10 cellular contexts compared by ENCODE assay signal in genomic region chr4:22514001-22514400, GRCh38. TPM values are rescaled to one million over a fixed set of nuclear protein-coding genes. Genes with fewer than 3 reads are reported as not detected.
A peak's percentile ranks its signal among the peaks of the same experiment; 100 is the strongest.
DNase-seq lines count a peak whose midpoint lies in the region; ATAC-seq, FAIRE-seq and TF ChIP-seq lines count a peak whose summit lies in the region.
"Had no signal": no experiment of that assay in that cellular context is flagged by ENCODE, and none has a peak within 500 bp of the region (broad histone marks: within the 10 kb centered on the region; RNA-seq: fewer than 3 reads in every experiment).

No MANE protein-coding gene starts in this region.

- H3K4me1 ChIP-seq in astrocyte (ENCODE audit: insufficient read depth, low read length), result peaks cover 11% of the 10 kb centered on the region
- peaks cover 8 to 9% of the 10 kb centered on the region in 2 donors for H3K4me1 ChIP-seq in kidney (ENCODE audit: control insufficient read depth in 1 of 2, insufficient read depth in 1 of 2, low read depth in 1 of 2, low read length in 2 of 2)
- peaks cover 7% of the 10 kb centered on the region for H3K4me1 ChIP-seq in upper lobe of right lung

- no peak for DNase-seq in stimulated activated naive CD8-positive, alpha-beta T cell treated with anti-CD3 and anti-CD28 coated beads, Interleukin-15, Interleukin-2, amounts not matched to agents 100 U/mL and 50 U/mL, for 24 hours
- peak; percentile 86 for DNase-seq in astrocyte (ENCODE audit: low read depth)
- DNase-seq in kidney, result no peak
- DNase-seq in upper lobe of right lung, result no peak
- no peak for DNase-seq in germinal center (ENCODE audit: low spot score)
- no peak for DNase-seq in NCI-H2107 treated with DMSO at 0.1 percent for 48 hours (lab: John Stamatoyannopoulos, UW; ENCODE audit: unreplicated experiment)
- DNase-seq: T-helper 1 cell had no signal

- peaks cover 38% of the 10 kb centered on the region for H4K20me1 ChIP-seq in astrocyte (ENCODE audit: insufficient read depth, low read length)

- intact Hi-C loops in kidney (cut with DNase I) (no loop called here), upper lobe of right lung (cut with DNase I) (no loop called here)

- H2AFZ ChIP-seq in astrocyte (ENCODE audit: low read depth, low read length), result no peak overlapping the region

- H3K9me3 ChIP-seq in astrocyte (ENCODE audit: insufficient read depth, low read depth, low read length) (no peaks in the 10 kb centered on the region), kidney (ENCODE audit: control insufficient read depth in 1 of 2, low read length in 2 of 2) (no peaks in the 10 kb centered on the region), upper lobe of right lung (no peaks in the 10 kb centered on the region)

- no peak for TF ChIP-seq CTCF in astrocyte (IDR thresholded peaks at IDR 0.05; ENCODE audit: insufficient read depth, low read depth, low read length)
- TF ChIP-seq CTCF in kidney (IDR thresholded peaks at IDR 0.05; ENCODE audit: borderline replicate concordance, extremely low read depth, insufficient read depth), result no peak
- TF ChIP-seq CTCF in upper lobe of right lung (IDR thresholded peaks at IDR 0.05), result no peak

- H3K9ac ChIP-seq in astrocyte (ENCODE audit: low read length) (peak overlapping the region; percentile 85), kidney (ENCODE audit: low read length in 2 of 2) (no peak overlapping the region)

- peaks cover 37% of the 10 kb centered on the region for H3K27me3 Mint-ChIP-seq in stimulated activated naive CD8-positive, alpha-beta T cell treated with anti-CD3 and anti-CD28 coated beads, Interleukin-15, Interleukin-2, amounts not matched to agents 100 ng/mL and 50 ng/mL, for 24 hours
- no peaks in the 10 kb centered on the region for H3K27me3 Mint-ChIP-seq in astrocyte (ENCODE audit: low read depth, unreplicated experiment)

- no peaks in the 10 kb centered on the region for H3K36me3 ChIP-seq in astrocyte (ENCODE audit: insufficient read depth, low read length)
- no peaks in the 10 kb centered on the region for H3K36me3 ChIP-seq in kidney (ENCODE audit: control insufficient read depth in 1 of 2, insufficient read depth in 2 of 2, low read length in 2 of 2)
- H3K36me3 ChIP-seq in upper lobe of right lung, result no peaks in the 10 kb centered on the region

- peaks cover 25% of the 10 kb centered on the region for H3K4me1 Mint-ChIP-seq in stimulated activated naive CD8-positive, alpha-beta T cell treated with anti-CD3 and anti-CD28 coated beads, Interleukin-15, Interleukin-2, amounts not matched to agents 100 ng/mL and 50 ng/mL, for 24 hours (ENCODE audit: low read depth)
- H3K4me1 Mint-ChIP-seq in astrocyte (ENCODE audit: low read depth, unreplicated experiment), result peaks cover 8% of the 10 kb centered on the region

- no peaks in the 10 kb centered on the region for H3K9me3 Mint-ChIP-seq in stimulated activated naive CD8-positive, alpha-beta T cell treated with anti-CD3 and anti-CD28 coated beads, Interleukin-15, Interleukin-2, amounts not matched to agents 100 ng/mL and 50 ng/mL, for 24 hours
- peaks cover 2% of the 10 kb centered on the region for H3K9me3 Mint-ChIP-seq in astrocyte (ENCODE audit: unreplicated experiment)

- H3K4me3 Mint-ChIP-seq in stimulated activated naive CD8-positive, alpha-beta T cell treated with anti-CD3 and anti-CD28 coated beads, Interleukin-15, Interleukin-2, amounts not matched to agents 100 ng/mL and 50 ng/mL, for 24 hours, result peak overlapping the region; percentile 92
- H3K4me3 Mint-ChIP-seq in astrocyte (ENCODE audit: unreplicated experiment), result peak overlapping the region; percentile 98

- H3K79me2 ChIP-seq in astrocyte (ENCODE audit: insufficient read depth, low read length), result peaks cover 46% of the 10 kb centered on the region

- ATAC-seq in stimulated activated naive CD8-positive, alpha-beta T cell treated with anti-CD3 and anti-CD28 coated beads, Interleukin-15, Interleukin-2, amounts not matched to agents 100 U/mL and 50 U/mL, for 24 hours, result no peak
- ATAC-seq in upper lobe of right lung (no peak), HG02642 (IDR thresholded peaks at IDR 0.05; ENCODE audit: poor library complexity, unreplicated experiment) (no peak)

- H3K4me3 ChIP-seq in astrocyte (ENCODE audit: insufficient read depth, low read depth, low read length) (peak overlapping the region; percentile 90), kidney (ENCODE audit: low read length in 2 of 2) (peak overlapping the region; percentile 82 to 92), upper lobe of right lung (peak overlapping the region; percentile 65)

- peak overlapping the region; percentile 87 for H3K4me2 ChIP-seq in astrocyte (ENCODE audit: low read length)

- H3K27me3 ChIP-seq in astrocyte (ENCODE audit: insufficient read depth, low read length) (no peaks in the 10 kb centered on the region), upper lobe of right lung (no peaks in the 10 kb centered on the region)

- no peak overlapping the region for H3K27ac Mint-ChIP-seq in stimulated activated naive CD8-positive, alpha-beta T cell treated with anti-CD3 and anti-CD28 coated beads, Interleukin-15, Interleukin-2, amounts not matched to agents 100 ng/mL and 50 ng/mL, for 24 hours
- H3K27ac Mint-ChIP-seq in astrocyte (ENCODE audit: unreplicated experiment), result no peak overlapping the region

- peak overlapping the region; percentile 84 for H3K27ac ChIP-seq in astrocyte (ENCODE audit: low read depth, low read length)
- no peak overlapping the region for H3K27ac ChIP-seq in kidney (ENCODE audit: low read depth in 2 of 2, low read length in 2 of 2)
- no peak overlapping the region for H3K27ac ChIP-seq in upper lobe of right lung

- FAIRE-seq in astrocyte (lab: Jason Lieb, UNC), result peak; percentile 56
- no peak for FAIRE-seq in kidney (lab: Jason Lieb, UNC)
- FAIRE-seq: G401.6 had no signal

- no peaks in the 10 kb centered on the region for H3K36me3 Mint-ChIP-seq in stimulated activated naive CD8-positive, alpha-beta T cell treated with anti-CD3 and anti-CD28 coated beads, Interleukin-15, Interleukin-2, amounts not matched to agents 100 ng/mL and 50 ng/mL, for 24 hours (ENCODE audit: low read depth)
- H3K36me3 Mint-ChIP-seq in astrocyte (ENCODE audit: low read depth, unreplicated experiment), result no peaks in the 10 kb centered on the region

RNA-seq across cellular contexts. Expression of gene ADGRA3, which starts 1.9 kb away (rescaled TPM):
- total RNA-seq in astrocyte, result 27.3 TPM in 2 replicates
- total RNA-seq in kidney, result 28.7 TPM
- 8.2 TPM for polyA plus RNA-seq in kidney (ENCODE audit: insufficient read depth, low read depth, low replicate concordance)
- 18.5 TPM for total RNA-seq in upper lobe of right lung
